ENCODE assay signal across 8 cellular contexts in the genomic region with DNA sequence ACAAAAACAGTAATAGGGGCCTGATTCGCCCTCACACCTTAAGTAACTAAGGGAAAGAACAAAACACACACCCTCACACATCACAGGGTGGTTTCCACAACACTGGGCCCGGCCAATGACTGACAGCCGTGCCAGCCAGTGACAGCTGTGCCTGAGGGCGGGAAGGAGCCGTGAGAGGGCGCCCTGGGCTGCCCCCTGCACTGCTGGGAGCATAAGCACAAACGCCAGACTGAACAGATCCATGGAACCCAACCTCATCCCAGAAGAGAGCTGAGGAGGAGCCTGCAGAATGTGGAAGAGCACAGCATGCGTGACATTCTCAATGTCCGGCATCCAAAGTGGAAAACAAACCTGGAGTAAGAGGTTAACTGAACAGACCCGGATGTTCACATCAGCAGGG. TPM values are rescaled to one million over a fixed set of nuclear protein-coding genes. Genes with fewer than 3 reads are reported as not detected.
DNase-seq lines count a peak whose midpoint lies in the region; TF ChIP-seq lines count a peak whose summit lies in the region.

No MANE protein-coding gene starts in this region.

- H3K4me1 ChIP-seq in transverse colon, result no peaks in the 10 kb centered on the region

- peaks cover 14% of the 10 kb centered on the region for H3K36me3 Mint-ChIP-seq in glutamatergic neuron (ENCODE audit: unreplicated experiment)

- H3K27me3 ChIP-seq in transverse colon, result no peaks in the 10 kb centered on the region

- DNase-seq in HEK293T (ENCODE audit: extremely low spot score) (peak; percentile 49), activated T-cell treated with anti-CD3 and anti-CD28 coated beads for 48 hours (ENCODE audit: low read depth) (peak; percentile 58), glutamatergic neuron (peak; percentile 69), smooth muscle cell of the brain vasculature (ENCODE audit: low read depth, low spot score) (peak; percentile 29), transverse colon (no peak), ureter (ENCODE audit: low spot score) (no peak), GDM1 (lab: John Stamatoyannopoulos, UW) (no peak), middle frontal gyrus (ENCODE audit: extremely low spot score, low spot score) (no peak)

- peaks cover 14% of the 10 kb centered on the region for H3K27me3 Mint-ChIP-seq in glutamatergic neuron (ENCODE audit: unreplicated experiment)

- no peak for TF ChIP-seq CTCF in glutamatergic neuron (IDR thresholded peaks at IDR 0.05; ENCODE audit: partially characterized antibody, unreplicated experiment)
- TF ChIP-seq CTCF in transverse colon (IDR thresholded peaks at IDR 0.05), result no peak

- H3K27ac ChIP-seq in transverse colon, result peak overlapping the region in 2 of 4 donors; percentile 7 to 37

- intact Hi-C loops in transverse colon (cut with DNase I; ENCODE audit: low total_unique reads), result no loop called here

- H3K4me3 ChIP-seq in transverse colon, result no peak overlapping the region

- peaks cover 0 to 28% (median 15%) of the 10 kb centered on the region in 4 donors for H3K36me3 ChIP-seq in transverse colon

- no peaks in the 10 kb centered on the region for H3K9me3 ChIP-seq in transverse colon

- peak overlapping the region; percentile 64 for H3K27ac Mint-ChIP-seq in glutamatergic neuron (ENCODE audit: unreplicated experiment)

- H3K9me3 Mint-ChIP-seq in glutamatergic neuron (ENCODE audit: unreplicated experiment), result peaks cover 6% of the 10 kb centered on the region

- WGBS in transverse colon (ENCODE audit: low coverage in 1 of 2), 2 donors, result 60 to 79% methylated on average over 4 to 10 of the region's 10 CpGs

- no peak overlapping the region for H3K4me3 Mint-ChIP-seq in glutamatergic neuron (ENCODE audit: unreplicated experiment)

- CTCF ChIA-PET in HEK293T (lab: Yijun Ruan, JAX), result no interaction called here

- H3K4me1 Mint-ChIP-seq in glutamatergic neuron (ENCODE audit: low read depth, unreplicated experiment), result peaks cover 19% of the 10 kb centered on the region

- no peak for TF ChIP-seq POLR2A in transverse colon (IDR thresholded peaks at IDR 0.05)

- POLR2A ChIA-PET in HEK293T (lab: Yijun Ruan, JAX), result no interaction called here

- TF ChIP-seq EP300 in transverse colon (IDR thresholded peaks at IDR 0.05; ENCODE audit: low read depth), result no peak

- in situ Hi-C loops in transverse colon (cut with MboI; ENCODE audit: low pct_ligation_motif_present in 1 of 4, low pct_unique_long_range_greater_than_20kb in 1 of 4, low sequenced_read_pairs in 3 of 4), result no loop called here

TF ChIP-seq in HEK293T, 16 proteins besides CTCF, POLR2A, EP300 and RAD21:
- TF ChIP-seq ZNF384 (IDR thresholded peaks at IDR 0.05) (no peak), FOXK2 (IDR thresholded peaks at IDR 0.05) (no peak), ELF4 (IDR thresholded peaks at IDR 0.05) (no peak), FOXA1 (IDR thresholded peaks at IDR 0.05) (no peak), ARNT (IDR thresholded peaks at IDR 0.05) (no peak)
- TF ChIP-seq, protein P1, sequence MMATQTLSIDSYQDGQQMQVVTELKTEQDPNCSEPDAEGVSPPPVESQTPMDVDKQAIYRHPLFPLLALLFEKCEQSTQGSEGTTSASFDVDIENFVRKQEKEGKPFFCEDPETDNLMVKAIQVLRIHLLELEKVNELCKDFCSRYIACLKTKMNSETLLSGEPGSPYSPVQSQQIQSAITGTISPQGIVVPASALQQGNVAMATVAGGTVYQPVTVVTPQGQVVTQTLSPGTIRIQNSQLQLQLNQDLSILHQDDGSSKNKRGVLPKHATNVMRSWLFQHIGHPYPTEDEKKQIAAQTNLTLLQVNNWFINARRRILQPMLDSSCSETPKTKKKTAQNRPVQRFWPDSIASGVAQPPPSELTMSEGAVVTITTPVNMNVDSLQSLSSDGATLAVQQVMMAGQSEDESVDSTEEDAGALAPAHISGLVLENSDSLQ (IDR thresholded peaks at IDR 0.05), result peak; percentile 97

RNA-seq across cellular contexts. Expression of gene CSNK1D, which starts 16.0 kb away (rescaled TPM):
- 211 TPM for total RNA-seq in glutamatergic neuron (ENCODE audit: unreplicated experiment)
- 100 to 1,000 TPM in 2 of 4 donors, 10 to 100 TPM in 2; 86.0 to 230 (median 148) TPM for total RNA-seq in transverse colon
- 170 TPM for total RNA-seq in ureter

RNA-seq across cellular contexts. Expression of gene SLC16A3, which starts 28.6 kb away (rescaled TPM):
- total RNA-seq in glutamatergic neuron (ENCODE audit: unreplicated experiment) (15.6 TPM), transverse colon (100 to 1,000 TPM in 1 of 4 donors, 10 to 100 TPM in 3; 11.5 to 105 (median 48.9) TPM), ureter (44.2 TPM)

RNA-seq across cellular contexts. Expression of gene CCDC57, which starts 44.8 kb away (rescaled TPM):
- 40.7 TPM for total RNA-seq in glutamatergic neuron (ENCODE audit: unreplicated experiment)
- total RNA-seq in transverse colon, result 10 to 100 TPM; 23.5 to 87.5 (median 48.3) TPM
- total RNA-seq in ureter, result 108 TPM

RNA-seq across cellular contexts. Expression of gene CD7, which starts 59.9 kb away (rescaled TPM):
- total RNA-seq in glutamatergic neuron (ENCODE audit: unreplicated experiment), result 0.27 TPM
- 1 to 10 TPM; 6.1 to 9.7 (median 7.4) TPM for total RNA-seq in transverse colon
- total RNA-seq in ureter, result 3.4 TPM

Comparison
In these comparisons a context has a peak if more than half of its experiments do, and no peak if none do; other contexts are left out.
1. DNase-seq: peak in HEK293T (single experiment), activated T-cell treated with anti-CD3 and anti-CD28 coated beads for 48 hours (single experiment), glutamatergic neuron (single experiment) and smooth muscle cell of the brain vasculature (single experiment); none in transverse colon (single experiment), ureter (single experiment), GDM1 (single experiment) and middle frontal gyrus (single experiment).